In genomic region chr7:131513245-131514061, GRCh38 we compare ENCODE assay signal across 8 cellular contexts. TPM values are rescaled to one million over a fixed set of nuclear protein-coding genes. Genes with fewer than 3 reads are reported as not detected.
DNase-seq lines count a peak whose midpoint lies in the region; ATAC-seq and TF ChIP-seq lines count a peak whose summit lies in the region.

No MANE protein-coding gene starts in this region.

- BruUV-seq in Panc1 (replicated peaks; lab: Mats Ljungman, UMichigan), result no TSS peak

- H3K4me1 ChIP-seq in Karpas-422 (ENCODE audit: low read length) (peaks cover 3% of the 10 kb centered on the region), Panc1 (ENCODE audit: control insufficient read depth, insufficient read depth, low read length) (no peaks in the 10 kb centered on the region)

- H2AFZ ChIP-seq in Karpas-422 (ENCODE audit: low read length), result no peak overlapping the region

- DNase-seq in DMS53 (lab: John Stamatoyannopoulos, UW) (peak; percentile 98), Karpas-422 (peak; percentile 91), Panc1 (ENCODE audit: low read depth, low spot score) (peak; percentile 75), fibroblast of mammary gland (ENCODE audit: low read depth) (peak; percentile 76), nephron progenitor cell (peak; percentile 90)
- DNase-seq in activated T-cell treated with anti-CD3 and anti-CD28 coated beads, Interleukin-2, amount 50 U/mL, for 48 hours, result peak; percentile 88 to 89
- DNase-seq in stimulated activated naive CD4-positive, alpha-beta T cell treated with Interleukin-2 at 50 U/mL for 16 hours (lab: John Stamatoyannopoulos, UW), result peak; percentile 70

- H3K36me3 ChIP-seq in Karpas-422 (ENCODE audit: insufficient read depth, low read length) (no peaks in the 10 kb centered on the region), Panc1 (ENCODE audit: control insufficient read depth, insufficient read depth, low read length) (no peaks in the 10 kb centered on the region)

- peak; percentile 96 for TF ChIP-seq CTCF in Panc1 (IDR thresholded peaks at IDR 0.05)
- peak; percentile 97 for TF ChIP-seq CTCF in fibroblast of mammary gland (conservative IDR thresholded peaks at IDR 0.05; ENCODE audit: control insufficient read depth, insufficient read depth, low read depth, low read length)
- TF ChIP-seq CTCF in nephron progenitor cell (IDR thresholded peaks at IDR 0.05), result peak; percentile 95

- peaks cover 9% of the 10 kb centered on the region for H3K4me1 Mint-ChIP-seq in nephron progenitor cell

- no peak overlapping the region for H3K4me2 ChIP-seq in Karpas-422 (ENCODE audit: low read depth, low read length, poor library complexity, severe bottlenecking)

- ATAC-seq in GM21723 (IDR thresholded peaks at IDR 0.05; ENCODE audit: unreplicated experiment) (peak; percentile 98), Panc1 (peak; percentile 98)

- intact Hi-C loops in Panc1 (cut with micrococcal nuclease; ENCODE audit: unreplicated experiment), result no loop called here

- H3K27ac ChIP-seq in Karpas-422 (ENCODE audit: low read length) (no peak overlapping the region), Panc1 (ENCODE audit: low read length) (no peak overlapping the region)

- no peaks in the 10 kb centered on the region for H4K20me1 ChIP-seq in Karpas-422 (ENCODE audit: insufficient read depth, low read depth, low read length)

- peaks cover 6% of the 10 kb centered on the region for H3K27me3 Mint-ChIP-seq in nephron progenitor cell (ENCODE audit: low read depth, poor library complexity)

- in situ Hi-C loops in Panc1 (cut with HindIII; ENCODE audit: low pct_unique_long_range_greater_than_20kb, low sequenced_read_pairs), result no loop called here

- no peak overlapping the region for H3K4me3 Mint-ChIP-seq in nephron progenitor cell

- CTCF ChIA-PET in Panc1 (lab: Charles Lee), result interaction anchor here (0.7 to 1.0 kb wide), 3 partner anchors 12 to 1681 kb away, joined by 3 to 6 read pairs (median 4); no protein-coding TSS in a partner anchor

- no peak overlapping the region for H3K4me3 ChIP-seq in Karpas-422 (ENCODE audit: low read length)
- H3K4me3 ChIP-seq in Panc1 (ENCODE audit: low read depth in 2 of 2, low read length in 2 of 2), result no peak overlapping the region; a peak in 1 of 4 replicates
- no peak overlapping the region for H3K4me3 ChIP-seq in fibroblast of mammary gland (ENCODE audit: control insufficient read depth, low read depth, low read length)

- peak overlapping the region; percentile 59 for H3K27ac Mint-ChIP-seq in nephron progenitor cell

- H3K27me3 ChIP-seq in Karpas-422 (ENCODE audit: low read length), result no peaks in the 10 kb centered on the region
- H3K27me3 ChIP-seq in Panc1 (ENCODE audit: control insufficient read depth, insufficient read depth, low read length), result no peaks in the 10 kb centered on the region

- H3K36me3 Mint-ChIP-seq in nephron progenitor cell (ENCODE audit: low read depth), result no peaks in the 10 kb centered on the region

- no peaks in the 10 kb centered on the region for H3K9me3 Mint-ChIP-seq in nephron progenitor cell

- H3K9me2 ChIP-seq in Karpas-422 (replicated peaks; ENCODE audit: insufficient read depth, low read length), result no peaks in the 10 kb centered on the region

- POLR2A ChIA-PET in Panc1 (lab: Charles Lee), result interaction anchor here (0.6 kb wide), 1 partner anchor 323 kb away, joined by 6 read pairs; no protein-coding TSS in a partner anchor

- H3K9me3 ChIP-seq in Karpas-422 (ENCODE audit: low read length), result no peaks in the 10 kb centered on the region
- no peaks in the 10 kb centered on the region for H3K9me3 ChIP-seq in Panc1 (ENCODE audit: control insufficient read depth, insufficient read depth, low read depth, low read length)

- H3K79me2 ChIP-seq in Karpas-422 (ENCODE audit: low read length), result no peaks in the 10 kb centered on the region

- no peak overlapping the region for H3K9ac ChIP-seq in Karpas-422 (ENCODE audit: low read length)

RNA-seq across cellular contexts. Expression of gene PODXL, which starts 43.0 kb away (rescaled TPM):
- total RNA-seq in Karpas-422 (2014; rRNA removed; shearing (Covaris generic); ENCODE audit: low replicate concordance), result 1.5 and 3.4 TPM in 2 replicates
- 32.3 TPM for total RNA-seq in Panc1 (2021; ENCODE audit: unreplicated experiment)
- polyA plus RNA-seq in Panc1 (2012; ENCODE audit: insufficient read length), result 34.7 TPM
